ENCODE assay signal across 18 cellular contexts in genomic region chr7:8126768-8127167, GRCh38.
A peak's percentile ranks its signal among the peaks of the same experiment; 100 is the strongest.
DNase-seq lines count a peak whose midpoint lies in the region; ATAC-seq and TF ChIP-seq lines count a peak whose summit lies in the region.
"Had no signal": no experiment of that assay in that cellular context is flagged by ENCODE, and none has a peak within 500 bp of the region (broad histone marks: within the 10 kb centered on the region; RNA-seq: fewer than 3 reads in every experiment).

No MANE protein-coding gene starts in this region.

- no peak for ATAC-seq in activated naive CD8-positive, alpha-beta T cell treated with anti-CD3 and anti-CD28 coated beads, Interleukin-2, amount 10 ng/mL, durations not matched to agents 7 days and 5 days (ENCODE audit: low read depth)
- ATAC-seq in HG02970 (IDR thresholded peaks at IDR 0.05; ENCODE audit: low FRiP score, unreplicated experiment): no peak
- ATAC-seq in HG02798 (IDR thresholded peaks at IDR 0.05; ENCODE audit: poor library complexity, unreplicated experiment): no peak

- no peak overlapping the region for H3K4me3 ChIP-seq in spleen
- H3K4me3 ChIP-seq: stomach, upper lobe of right lung had no signal

- intact Hi-C loops in spleen (cut with DNase I; ENCODE audit: low total_unique reads): no loop called here

- TF ChIP-seq CTCF in spleen (IDR thresholded peaks at IDR 0.05 in 8 of 11, conservative IDR thresholded peaks at IDR 0.05 in 3 of 11): no peak

- no peaks in the 10 kb centered on the region for H3K36me3 ChIP-seq in KOPT-K1 (ENCODE audit: insufficient read depth, low read length)
- peaks cover 0 to 14% (median 0%) of the 10 kb centered on the region in 6 donors for H3K36me3 ChIP-seq in spleen
- H3K36me3 ChIP-seq: upper lobe of right lung had no signal

- H3K9me3 Mint-ChIP-seq in activated T-cell treated with anti-CD3 and anti-CD28 coated beads, Interleukin-2, amount 50 U/mL, for 24 hours: no peaks in the 10 kb centered on the region
- no peaks in the 10 kb centered on the region for H3K9me3 Mint-ChIP-seq in activated naive CD8-positive, alpha-beta T cell treated with anti-CD3 and anti-CD28 coated beads, Interleukin-2, amount 10 ng/mL, durations not matched to agents 7 days and 5 days
- H3K9me3 Mint-ChIP-seq: WTC11 had no signal

- H3K9me3 ChIP-seq in KOPT-K1 (ENCODE audit: insufficient read depth, low read length, poor library complexity, severe bottlenecking): no peaks in the 10 kb centered on the region
- H3K9me3 ChIP-seq in spleen: no peaks in the 10 kb centered on the region
- H3K9me3 ChIP-seq: stomach, upper lobe of right lung had no signal

- H3K27ac ChIP-seq in KOPT-K1 (ENCODE audit: low read depth, low read length, poor library complexity, severe bottlenecking) (peak overlapping the region; percentile 83), spleen (peak overlapping the region in 7 of 8 donors; percentile 66 to 88 (median 82))

- 83 to 100% (median 96%) methylated on average over 1 of the region's 1 CpG for WGBS in spleen, 5 donors

- no peaks in the 10 kb centered on the region for H3K27me3 Mint-ChIP-seq in activated T-cell treated with anti-CD3 and anti-CD28 coated beads, Interleukin-2, amount 50 U/mL, for 24 hours
- H3K27me3 Mint-ChIP-seq in activated naive CD8-positive, alpha-beta T cell treated with anti-CD3 and anti-CD28 coated beads, Interleukin-2, amount 10 ng/mL, durations not matched to agents 7 days and 5 days: peaks cover 4% of the 10 kb centered on the region

- no peak for TF ChIP-seq POLR2A in spleen (IDR thresholded peaks at IDR 0.05)

- H3K4me1 Mint-ChIP-seq in activated T-cell treated with anti-CD3 and anti-CD28 coated beads, Interleukin-2, amount 50 U/mL, for 24 hours (ENCODE audit: low read depth): peaks cover 83% of the 10 kb centered on the region
- peaks cover 42% of the 10 kb centered on the region for H3K4me1 Mint-ChIP-seq in activated naive CD8-positive, alpha-beta T cell treated with anti-CD3 and anti-CD28 coated beads, Interleukin-2, amount 10 ng/mL, durations not matched to agents 7 days and 5 days

- peak overlapping the region; percentile 96 for H3K27ac Mint-ChIP-seq in activated T-cell treated with anti-CD3 and anti-CD28 coated beads, Interleukin-2, amount 50 U/mL, for 24 hours
- H3K27ac Mint-ChIP-seq in activated naive CD8-positive, alpha-beta T cell treated with anti-CD3 and anti-CD28 coated beads, Interleukin-2, amount 10 ng/mL, durations not matched to agents 7 days and 5 days: peak overlapping the region; percentile 99

- peak overlapping the region; percentile 63 for H3K4me3 Mint-ChIP-seq in activated T-cell treated with anti-CD3 and anti-CD28 coated beads, Interleukin-2, amount 50 U/mL, for 24 hours
- peak overlapping the region; percentile 18 for H3K4me3 Mint-ChIP-seq in activated naive CD8-positive, alpha-beta T cell treated with anti-CD3 and anti-CD28 coated beads, Interleukin-2, amount 10 ng/mL, durations not matched to agents 7 days and 5 days
- H3K4me3 Mint-ChIP-seq: WTC11 had no signal

- no peaks in the 10 kb centered on the region for H3K27me3 ChIP-seq in spleen (replicated peaks in 1 of 7)
- H3K27me3 ChIP-seq: stomach, upper lobe of right lung had no signal

- no peak for DNase-seq in activated T-cell treated with anti-CD3 and anti-CD28 coated beads, Interleukin-2, amount 50 U/mL, for 24 hours
- DNase-seq in activated T-cell treated with anti-CD3 and anti-CD28 coated beads, Interleukin-2, amount 50 U/mL, for 1 hour: no peak
- DNase-seq in activated naive CD8-positive, alpha-beta T cell treated with anti-CD3 and anti-CD28 coated beads, Interleukin-2, amount 10 ng/mL, durations not matched to agents 7 days and 5 days: no peak
- DNase-seq in spleen: no peak
- DNase-seq in NCI-H2029 (lab: John Stamatoyannopoulos, UW): no peak
- DNase-seq: aorta, cerebellar nuclear complex, COR-L47, hippocampal formation, kidney, NCI-H1694 treated with DMSO at 0.1 percent for 48 hours, retina, stomach, upper lobe of right lung had no signal

- H3K36me3 Mint-ChIP-seq in activated T-cell treated with anti-CD3 and anti-CD28 coated beads, Interleukin-2, amount 50 U/mL, for 24 hours (ENCODE audit: low read depth): no peaks in the 10 kb centered on the region
- peaks cover 7% of the 10 kb centered on the region for H3K36me3 Mint-ChIP-seq in activated naive CD8-positive, alpha-beta T cell treated with anti-CD3 and anti-CD28 coated beads, Interleukin-2, amount 10 ng/mL, durations not matched to agents 7 days and 5 days

- H3K4me1 ChIP-seq in spleen: peaks cover 6 to 73% (median 47%) of the 10 kb centered on the region in 6 donors
- H3K4me1 ChIP-seq: upper lobe of right lung had no signal

- POLR2A ChIA-PET in activated naive CD8-positive, alpha-beta T cell treated with anti-CD3 and anti-CD28 coated beads, Interleukin-2, amount 10 ng/mL, durations not matched to agents 7 days and 5 days (lab: Charles Lee): interaction anchor here (1.0 to 3.0 kb wide), 2 partner anchors 16 to 158 kb away, joined by 4 to 26 read pairs; partner anchors contain the start of gene GLCCI1
